ENCODE assay signal across 22 cellular contexts in genomic region chr6:96186094-96186493, GRCh38.
DNase-seq lines count a peak whose midpoint lies in the region; ATAC-seq, FAIRE-seq and TF ChIP-seq lines count a peak whose summit lies in the region.
"Had no signal": no experiment of that assay in that cellular context is flagged by ENCODE, and none has a peak within 500 bp of the region (broad histone marks: within the 10 kb centered on the region; RNA-seq: fewer than 3 reads in every experiment).

No MANE protein-coding gene starts in this region.

- no peak overlapping the region for H2BK20ac ChIP-seq in H1 (ENCODE audit: low read length)

- TF ChIP-seq EP300 in H1 (IDR thresholded peaks at IDR 0.05; ENCODE audit: borderline replicate concordance in 1 of 2, low read depth in 2 of 2, low read length in 2 of 2), result no peak

- H2BK5ac ChIP-seq in H1 (ENCODE audit: low read depth, low read length), result no peak overlapping the region

- DNase-seq in GM23338 (ENCODE audit: low spot score) (no peak), H1 (ENCODE audit: low read depth in 1 of 2, low spot score in 2 of 2) (no peak), mesothelial cell of epicardium (ENCODE audit: low spot score in 2 of 2, unreplicated experiment in 2 of 2) (no peak), type B pancreatic cell (ENCODE audit: extremely low spot score, unreplicated experiment) (no peak), left colon (no peak), occipital lobe (lab: John Stamatoyannopoulos, UW) (no peak)
- DNase-seq: AML-193; CD4-positive, alpha-beta T cell; CD8-positive, alpha-beta T cell; DND-41; EL; GDM1 had no signal

- H3K36me3 ChIP-seq in GM23338 (ENCODE audit: insufficient read depth), result no peaks in the 10 kb centered on the region
- no peaks in the 10 kb centered on the region for H3K36me3 ChIP-seq in H1 (ENCODE audit: control insufficient read depth in 2 of 4, insufficient read depth in 4 of 4, low read length in 3 of 4)
- H3K36me3 ChIP-seq: BLaER1 treated with 17β-estradiol and CSF1 and Interleukin-3, amounts not matched to agents 10 nM and 100 nM had no signal

- H2AK5ac ChIP-seq in H1 (ENCODE audit: low read depth, low read length), result no peak overlapping the region

- no peak for TF ChIP-seq RAD21 in H1 (IDR thresholded peaks at IDR 0.05 in 1 of 2, conservative IDR thresholded peaks at IDR 0.05 in 1 of 2; ENCODE audit: low read depth in 2 of 2, low read length in 2 of 2)

- no peaks in the 10 kb centered on the region for H3K79me2 ChIP-seq in GM23338 (replicated peaks; ENCODE audit: insufficient read depth)
- no peaks in the 10 kb centered on the region for H3K79me2 ChIP-seq in H1 (ENCODE audit: control insufficient read depth in 1 of 2, insufficient read depth in 2 of 2, low read length in 2 of 2)

- H3K27ac ChIP-seq in GM23338 (ENCODE audit: low read depth) (no peak overlapping the region), H1 (ENCODE audit: low read depth, low read length) (no peak overlapping the region)
- H3K27ac ChIP-seq: 22Rv1; A549; BLaER1 treated with 17β-estradiol and CSF1 and Interleukin-3, amounts not matched to agents 10 nM and 100 nM; C4-2B had no signal

- no peaks in the 10 kb centered on the region for H3K9me2 ChIP-seq in GM23338 (ENCODE audit: insufficient read depth)

- H3K4me2 ChIP-seq in GM23338, result 0 out of 2 replicates have a peak overlapping the region, but pooled peaks have one; percentile 36
- H3K4me2 ChIP-seq in H1 (ENCODE audit: insufficient read depth in 1 of 2, low read depth in 2 of 2, low read length in 2 of 2), result no peak overlapping the region
- H3K4me2 ChIP-seq: A549; BLaER1 treated with 17β-estradiol and CSF1 and Interleukin-3, amounts not matched to agents 10 nM and 100 nM had no signal

- H3K9ac ChIP-seq in H1 (replicated peaks in 1 of 4; ENCODE audit: extremely low read depth in 1 of 4, low read depth in 3 of 4, low read length in 3 of 4), result no peak overlapping the region
- H3K9ac ChIP-seq: BLaER1 treated with 17β-estradiol and CSF1 and Interleukin-3, amounts not matched to agents 10 nM and 100 nM had no signal

- CTCF ChIA-PET in H1 (lab: Charles Lee; ENCODE audit: partially characterized antibody), result no interaction called here

- no peak overlapping the region for H3K56ac ChIP-seq in H1 (replicated peaks; ENCODE audit: insufficient read length, low read depth, low read length)

- H3K36me3 Mint-ChIP-seq in GM23338 (ENCODE audit: low read depth) (peaks cover 50% of the 10 kb centered on the region), mesothelial cell of epicardium (peaks cover 8% of the 10 kb centered on the region), type B pancreatic cell (no peaks in the 10 kb centered on the region)
- H3K36me3 Mint-ChIP-seq: CD8-positive, alpha-beta T cell had no signal

- TF ChIP-seq CTCF in GM23338 (conservative IDR thresholded peaks at IDR 0.05; ENCODE audit: low read depth in 2 of 2) (no peak), H1 (IDR thresholded peaks at IDR 0.05; ENCODE audit: control extremely low read depth in 1 of 3, insufficient read depth in 1 of 3, low read depth in 1 of 3, low read length in 3 of 3) (no peak), mesothelial cell of epicardium (IDR thresholded peaks at IDR 0.05; ENCODE audit: unreplicated experiment) (no peak), type B pancreatic cell (conservative IDR thresholded peaks at IDR 0.05) (no peak)

- intact Hi-C loops in left colon (cut with DNase I, micrococcal nuclease), result no loop called here

- H4K8ac ChIP-seq in H1 (ENCODE audit: extremely low read depth, insufficient read depth, low read length), result no peak overlapping the region

- H3K9me3 ChIP-seq in H1 (ENCODE audit: insufficient read depth in 2 of 2, low read depth in 1 of 2, low read length in 1 of 2), result no peaks in the 10 kb centered on the region
- H3K9me3 ChIP-seq: A549; BLaER1 treated with 17β-estradiol and CSF1 and Interleukin-3, amounts not matched to agents 10 nM and 100 nM; Caco-2 had no signal

- POLR2A ChIA-PET in H1 (lab: Charles Lee; ENCODE audit: partially characterized antibody), result interaction anchor here (1.3 kb wide), 1 partner anchor 22 kb away, joined by 3 read pairs; no protein-coding TSS in a partner anchor

- H3K4me1 ChIP-seq in GM23338 (ENCODE audit: insufficient read depth), result peaks cover 37% of the 10 kb centered on the region
- peaks cover 0 to 13% (median 4%) of the 10 kb centered on the region in 4 experiments; a peak in 4 of 7 replicates for H3K4me1 ChIP-seq in H1 (replicated peaks in 1 of 4; ENCODE audit: control insufficient read depth in 3 of 4, insufficient read depth in 4 of 4, low read length in 3 of 4)
- H3K4me1 ChIP-seq: A549; BLaER1 treated with 17β-estradiol and CSF1 and Interleukin-3, amounts not matched to agents 10 nM and 100 nM had no signal

- H3K4me3 ChIP-seq in GM23338, result no peak overlapping the region
- no peak overlapping the region for H3K4me3 ChIP-seq in H1 (ENCODE audit: extremely low read depth in 1 of 4, insufficient read depth in 2 of 4, low read depth in 3 of 4, low read length in 4 of 4)
- H3K4me3 ChIP-seq: A549; BLaER1 treated with 17β-estradiol and CSF1 and Interleukin-3, amounts not matched to agents 10 nM and 100 nM had no signal

- no peak overlapping the region for H3K14ac ChIP-seq in H1 (ENCODE audit: insufficient read length)

- H3K27me3 Mint-ChIP-seq in GM23338 (ENCODE audit: insufficient read depth, low read depth, poor library complexity), result no peaks in the 10 kb centered on the region
- H3K27me3 Mint-ChIP-seq in mesothelial cell of epicardium (ENCODE audit: low read depth), result no peaks in the 10 kb centered on the region
- no peaks in the 10 kb centered on the region for H3K27me3 Mint-ChIP-seq in type B pancreatic cell
- H3K27me3 Mint-ChIP-seq: B cell; CD4-positive, alpha-beta T cell had no signal

- WGBS in H1 (ENCODE audit: extremely low coverage in 1 of 2, insufficient coverage in 1 of 2, insufficient read length in 1 of 2, insufficient replicate concordance in 2 of 2, low coverage in 1 of 2, low lambda C conversion rate in 2 of 2, missing lambda C conversion rate in 1 of 2), 2 experiments, result 54% methylated on average over 2 of the region's 2 CpGs; no CpG with 5 or more reads in 1 of the 2 experiments

- H3K27me3 ChIP-seq in GM23338 (ENCODE audit: insufficient read depth) (no peaks in the 10 kb centered on the region), H1 (replicated peaks in 1 of 4; ENCODE audit: control insufficient read depth in 3 of 4, extremely low read depth in 1 of 4, insufficient read depth in 3 of 4, low read length in 3 of 4) (no peaks in the 10 kb centered on the region)
- H3K27me3 ChIP-seq: BLaER1 treated with 17β-estradiol and CSF1 and Interleukin-3, amounts not matched to agents 10 nM and 100 nM had no signal

- no peak for FAIRE-seq in H1 (lab: Jason Lieb, UNC)
- FAIRE-seq: A549, D721Med, GM12892, GM18507 had no signal

- peak overlapping the region; percentile 54 for H3K4ac ChIP-seq in H1 (replicated peaks; ENCODE audit: insufficient read length, low read depth, low read length)

- H3K18ac ChIP-seq in H1 (ENCODE audit: extremely low read depth, low read length), result peak overlapping the region; percentile 6; the same call in 1 of the 2 replicates

- H3K23me2 ChIP-seq in H1 (ENCODE audit: low read depth, low read length), result no peaks in the 10 kb centered on the region

- H3K9me3 Mint-ChIP-seq in GM23338 (peaks cover 17% of the 10 kb centered on the region; the same call in 2 of the 3 replicates), mesothelial cell of epicardium (peaks cover 40% of the 10 kb centered on the region), type B pancreatic cell (peaks cover 5% of the 10 kb centered on the region)

- H3K4me3 Mint-ChIP-seq in GM23338 (no peak overlapping the region), mesothelial cell of epicardium (no peak overlapping the region), type B pancreatic cell (no peak overlapping the region)
- H3K4me3 Mint-ChIP-seq: B cell; CD4-positive, alpha-beta T cell; CD8-positive, alpha-beta T cell had no signal

- no peak overlapping the region for H3K23ac ChIP-seq in H1 (ENCODE audit: insufficient read length)

- no peak for TF ChIP-seq POLR2A in H1 (IDR thresholded peaks at IDR 0.05; ENCODE audit: control extremely low read depth in 1 of 2, low read depth in 2 of 2, low read length in 2 of 2)

- H2BK12ac ChIP-seq in H1 (ENCODE audit: low read depth, low read length), result no peak overlapping the region

- H2AFZ ChIP-seq in GM23338 (no peak overlapping the region), H1 (ENCODE audit: low read length) (no peak overlapping the region)

- H3F3A ChIP-seq in GM23338 (replicated peaks; ENCODE audit: low read depth), result no peaks in the 10 kb centered on the region

- ATAC-seq in GM23338 (no peak), left colon (no peak), HG02623 (IDR thresholded peaks at IDR 0.05; ENCODE audit: unreplicated experiment) (no peak)
- ATAC-seq: A549; CD8-positive, alpha-beta T cell had no signal

- peaks cover 49% of the 10 kb centered on the region for H3K4me1 Mint-ChIP-seq in GM23338
- H3K4me1 Mint-ChIP-seq in mesothelial cell of epicardium, result peaks cover 17% of the 10 kb centered on the region
- peaks cover 8% of the 10 kb centered on the region for H3K4me1 Mint-ChIP-seq in type B pancreatic cell (ENCODE audit: unreplicated experiment)
- H3K4me1 Mint-ChIP-seq: B cell had no signal

- no peak overlapping the region for H4K91ac ChIP-seq in H1 (replicated peaks; ENCODE audit: insufficient read length, low read length)

- H2BK120ac ChIP-seq in H1 (replicated peaks; ENCODE audit: low read depth, low read length), result peak overlapping the region; percentile 47

- no peak overlapping the region for H2BK15ac ChIP-seq in H1 (ENCODE audit: low read length)

- no peaks in the 10 kb centered on the region for H3K79me1 ChIP-seq in H1 (ENCODE audit: low read depth, low read length)

- H4K5ac ChIP-seq in H1 (ENCODE audit: insufficient read length, low read depth, low read length), result no peak overlapping the region

- H3K27ac Mint-ChIP-seq in GM23338, result no peak overlapping the region
- H3K27ac Mint-ChIP-seq in mesothelial cell of epicardium, result peak overlapping the region; percentile 27
- H3K27ac Mint-ChIP-seq in type B pancreatic cell, result peak overlapping the region; percentile 90
- H3K27ac Mint-ChIP-seq: B cell; CD4-positive, alpha-beta T cell; CD8-positive, alpha-beta T cell had no signal

- H4K20me1 ChIP-seq in GM23338 (replicated peaks; ENCODE audit: insufficient read depth), result no peaks in the 10 kb centered on the region
- H4K20me1 ChIP-seq in H1 (replicated peaks in 1 of 2; ENCODE audit: control insufficient read depth in 1 of 2, insufficient read depth in 2 of 2, low read length in 2 of 2), result no peaks in the 10 kb centered on the region
- H4K20me1 ChIP-seq: BLaER1 treated with 17β-estradiol and CSF1 and Interleukin-3, amounts not matched to agents 10 nM and 100 nM had no signal

TF ChIP-seq in GM23338, 12 proteins besides CTCF, POLR2A, EP300 and RAD21 (continues in another document):
- TF ChIP-seq EZH2phosphoT487 (IDR thresholded peaks at IDR 0.05; ENCODE audit: unreplicated experiment), result no peak

TF ChIP-seq in H1, 55 proteins besides CTCF, POLR2A, EP300 and RAD21 (continues in another document):
- TF ChIP-seq CHD2 (IDR thresholded peaks at IDR 0.05; ENCODE audit: low read length), result no peak
- TF ChIP-seq BCL11A (IDR thresholded peaks at IDR 0.05; ENCODE audit: low read depth in 2 of 2, low read length in 2 of 2), result no peak
- TF ChIP-seq CEBPB (IDR thresholded peaks at IDR 0.05; ENCODE audit: low read depth, low read length), result no peak
- no peak for TF ChIP-seq CTBP2 (IDR thresholded peaks at IDR 0.05; ENCODE audit: borderline replicate concordance, insufficient read depth, insufficient read length, low read length)
